ENCODE assay signal across 8 cellular contexts in the genomic region with DNA sequence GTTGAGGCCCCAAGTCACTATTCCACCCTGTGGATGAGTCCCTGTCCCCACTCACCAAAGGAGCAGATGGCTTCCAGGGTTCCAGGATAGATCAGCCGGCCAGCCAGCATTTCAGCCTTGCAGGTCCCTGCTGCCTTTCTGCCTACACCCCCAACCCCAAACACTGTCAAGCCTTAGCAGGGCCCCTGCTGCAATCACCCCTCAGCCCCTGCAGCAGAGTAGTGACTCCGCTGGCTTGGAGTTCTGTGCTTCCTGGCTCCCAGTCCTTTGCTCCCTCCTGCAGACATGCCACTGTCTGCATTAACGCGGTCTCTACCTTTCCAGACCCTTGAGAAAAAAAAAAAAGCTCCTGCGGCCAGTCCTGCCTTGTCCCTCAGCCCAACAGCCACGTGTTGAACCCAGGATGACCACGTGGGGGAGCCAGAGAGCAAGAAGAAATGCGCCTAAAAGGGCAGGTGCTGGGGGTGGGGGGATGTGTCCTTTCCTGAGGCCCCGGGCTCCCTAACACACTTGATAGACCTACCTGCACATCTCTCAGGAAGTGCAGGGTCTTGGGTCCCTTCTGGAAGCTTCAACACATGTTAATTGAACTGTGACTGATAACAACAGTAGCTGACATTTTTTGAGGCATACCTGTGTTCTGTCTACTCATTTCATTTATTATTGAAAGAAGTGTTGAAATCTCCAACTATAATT. TPM values are rescaled to one million over a fixed set of nuclear protein-coding genes. Genes with fewer than 3 reads are reported as not detected.
DNase-seq lines count a peak whose midpoint lies in the region; ATAC-seq and TF ChIP-seq lines count a peak whose summit lies in the region.

No MANE protein-coding gene starts in this region.

- peak; percentile 57 for DNase-seq in CMK (ENCODE audit: low read depth)
- peak; percentile 14 for DNase-seq in HFF-Myc (ENCODE audit: extremely low read depth, low read depth)
- peak; percentile 2 to 76 for DNase-seq in NCI-H526 (lab: John Stamatoyannopoulos, UW)
- peak; percentile 79 to 87 for DNase-seq in activated CD4-positive, alpha-beta T cell treated with anti-CD3 and anti-CD28 coated beads, Interleukin-2, amount 50 U/mL, for 4 hours
- peak in 9 of 10 donors; percentile 46 to 77 (median 65) for DNase-seq in dorsolateral prefrontal cortex
- peak; percentile 85 to 90 for DNase-seq in memory B cell (ENCODE audit: low spot score in 2 of 2)
- DNase-seq in stimulated activated CD8-positive, alpha-beta memory T cell treated with anti-CD3 and anti-CD28 coated beads, Interleukin-4, amount 100 ng/mL, for 24 hours (ENCODE audit: low read depth), result peak; percentile 74

- intact Hi-C loops in dorsolateral prefrontal cortex (cut with DNase I), result loop anchor here (2.0 to 5.0 kb wide), 2 partner anchors 37 to 38 kb away; partner anchors contain the start of gene RASSF5 (in 1 of the 2)

- no peak overlapping the region for H3K27ac ChIP-seq in dorsolateral prefrontal cortex

- H3K9me3 Mint-ChIP-seq in memory B cell, result no peaks in the 10 kb centered on the region

- no peak overlapping the region for H3K27ac Mint-ChIP-seq in memory B cell

- H3K27me3 Mint-ChIP-seq in memory B cell, result no peaks in the 10 kb centered on the region

- no peak overlapping the region for H3K4me3 Mint-ChIP-seq in memory B cell

- no peak overlapping the region for H3K4me3 ChIP-seq in HFF-Myc (replicated peaks; ENCODE audit: low read depth, low read length)
- H3K4me3 ChIP-seq in dorsolateral prefrontal cortex, result no peak overlapping the region

- H3K27me3 ChIP-seq in dorsolateral prefrontal cortex, result no peaks in the 10 kb centered on the region

- H3K36me3 Mint-ChIP-seq in memory B cell, result no peaks in the 10 kb centered on the region

- ATAC-seq in memory B cell (ENCODE audit: low read depth) (peak; percentile 94), HG02840 (IDR thresholded peaks at IDR 0.05; ENCODE audit: low FRiP score, unreplicated experiment) (no peak)

- peak; percentile 94 for TF ChIP-seq CTCF in HFF-Myc (IDR thresholded peaks at IDR 0.05; ENCODE audit: low read depth, low read length, missing control alignments)
- peak; percentile 46 to 92 (median 82) for TF ChIP-seq CTCF in dorsolateral prefrontal cortex (IDR thresholded peaks at IDR 0.05 in 54 of 56, conservative IDR thresholded peaks at IDR 0.05 in 2 of 56; ENCODE audit: low read depth in 1 of 56, partially characterized antibody in 56 of 56)

- H3K4me1 Mint-ChIP-seq in memory B cell, result peaks cover 2% of the 10 kb centered on the region

RNA-seq across cellular contexts. Expression of gene RASSF5, which starts 37.4 kb away (rescaled TPM):
- total RNA-seq in dorsolateral prefrontal cortex, result 10 to 100 TPM in 118 of 120 experiments, 1 to 10 TPM in 2; 7.5 to 31.8 (median 17.5) TPM

Comparison
In these comparisons a context has a peak if more than half of its experiments do, and no peak if none do; other contexts are left out.
1. DNase-seq: peak in every context shown above with its lines; median percentile 88 in memory B cell; 83 in activated CD4-positive, alpha-beta T cell treated with anti-CD3 and anti-CD28 coated beads, Interleukin-2, amount 50 U/mL, for 4 hours; 74 in stimulated activated CD8-positive, alpha-beta memory T cell treated with anti-CD3 and anti-CD28 coated beads, Interleukin-4, amount 100 ng/mL, for 24 hours; 65 in dorsolateral prefrontal cortex; 57 in CMK; 39 in NCI-H526; 14 in HFF-Myc.